In the genomic region with DNA sequence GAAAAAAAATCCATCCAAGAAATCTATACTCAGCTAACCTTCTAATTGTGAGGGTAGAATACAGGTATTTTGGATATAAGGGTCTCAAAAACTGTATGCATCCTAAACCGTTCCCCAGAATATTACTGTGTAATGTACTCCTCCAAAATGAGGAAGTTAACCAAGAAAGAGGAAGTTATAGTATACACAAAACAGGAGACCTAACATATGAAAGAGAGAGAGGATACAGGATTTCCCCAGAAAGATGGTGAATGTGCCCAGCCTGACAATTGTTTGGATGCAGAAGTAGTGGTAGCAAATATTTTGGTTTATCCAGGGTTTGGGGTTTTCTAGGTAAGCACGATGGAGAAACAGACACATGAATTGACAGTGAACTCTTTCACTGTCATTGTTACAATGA, we compare ENCODE assay signal across 12 cellular contexts. TPM values are rescaled to one million over a fixed set of nuclear protein-coding genes. Genes with fewer than 3 reads are reported as not detected.
DNase-seq lines count a peak whose midpoint lies in the region; ATAC-seq lines count a peak whose summit lies in the region.
"Had no signal": no experiment of that assay in that cellular context is flagged by ENCODE, and none has a peak within 500 bp of the region (broad histone marks: within the 10 kb centered on the region; RNA-seq: fewer than 3 reads in every experiment).

No MANE protein-coding gene starts in this region.

- H3K9me3 Mint-ChIP-seq in effector memory CD8-positive, alpha-beta T cell: no peaks in the 10 kb centered on the region
- H3K9me3 Mint-ChIP-seq: activated naive CD8-positive, alpha-beta T cell treated with anti-CD3 and anti-CD28 coated beads, Interleukin-2, amount 10 ng/mL, durations not matched to agents 7 days and 5 days had no signal

- intact Hi-C loops in Right ventricle myocardium superior (cut with DNase I): no loop called here

- H2BK5ac ChIP-seq in trophoblast cell (ENCODE audit: low read depth, low read length, poor library complexity): no peak overlapping the region

- no peaks in the 10 kb centered on the region for H3K27me3 ChIP-seq in trophoblast cell (ENCODE audit: insufficient read depth, low read length)

- no peak overlapping the region for H3K27ac ChIP-seq in trophoblast cell (ENCODE audit: low read depth, low read length)
- H3K27ac ChIP-seq: VCaP had no signal

- H3K4me1 ChIP-seq in trophoblast cell (ENCODE audit: control insufficient read depth in 1 of 2, insufficient read depth in 2 of 2, low read length in 2 of 2): no peaks in the 10 kb centered on the region

- no peak overlapping the region for H3K27ac Mint-ChIP-seq in effector memory CD8-positive, alpha-beta T cell
- H3K27ac Mint-ChIP-seq: activated naive CD8-positive, alpha-beta T cell treated with anti-CD3 and anti-CD28 coated beads, Interleukin-2, amount 10 ng/mL, durations not matched to agents 7 days and 5 days had no signal

- no peak overlapping the region for H3K4ac ChIP-seq in trophoblast cell (ENCODE audit: low read depth, low read length)

- H3K79me1 ChIP-seq in trophoblast cell (ENCODE audit: low read length): no peaks in the 10 kb centered on the region

- H2AFZ ChIP-seq in trophoblast cell (ENCODE audit: insufficient read depth, low read length, poor library complexity): no peak overlapping the region

- no CpG with 5 or more reads among the region's 2 CpGs for WGBS in trophoblast cell (ENCODE audit: extremely low coverage, insufficient coverage, insufficient read length)

- no peaks in the 10 kb centered on the region for H3K36me3 ChIP-seq in trophoblast cell (ENCODE audit: control insufficient read depth in 1 of 2, insufficient read depth in 2 of 2, low read length in 2 of 2)

- H3K4me1 Mint-ChIP-seq in effector memory CD8-positive, alpha-beta T cell (ENCODE audit: low read depth in 2 of 2): no peaks in the 10 kb centered on the region

- H3K9ac ChIP-seq in trophoblast cell (ENCODE audit: low read length): no peak overlapping the region

- H3K27me3 Mint-ChIP-seq in effector memory CD8-positive, alpha-beta T cell: no peaks in the 10 kb centered on the region
- H3K27me3 Mint-ChIP-seq: activated naive CD8-positive, alpha-beta T cell treated with anti-CD3 and anti-CD28 coated beads, Interleukin-2, amount 10 ng/mL, durations not matched to agents 7 days and 5 days had no signal

- H3K4me2 ChIP-seq in trophoblast cell (ENCODE audit: low read length): no peak overlapping the region

- no peak overlapping the region for H4K91ac ChIP-seq in trophoblast cell (ENCODE audit: low read depth, low read length)

- H3K14ac ChIP-seq in trophoblast cell (ENCODE audit: low read length): no peak overlapping the region

- H3K79me2 ChIP-seq in trophoblast cell (ENCODE audit: control insufficient read depth, insufficient read depth, low read length, poor library complexity): no peaks in the 10 kb centered on the region

- DNase-seq in effector memory CD8-positive, alpha-beta T cell: no peak
- DNase-seq in Right ventricle myocardium superior: no peak
- DNase-seq in activated effector memory CD4-positive, alpha-beta T cell treated with Interleukin-2 at 50 U/mL for 16 hours: no peak
- no peak for DNase-seq in trophoblast cell
- DNase-seq in stimulated activated naive CD4-positive, alpha-beta T cell treated with Interleukin-2 at 50 U/mL for 16 hours (lab: John Stamatoyannopoulos, UW): no peak
- DNase-seq: activated naive CD8-positive, alpha-beta T cell treated with anti-CD3 and anti-CD28 coated beads, Interleukin-2, amount 10 ng/mL, durations not matched to agents 7 days and 5 days; NCI-H748 treated with DMSO at 0.1 percent for 48 hours had no signal

- no peak overlapping the region for H4K12ac ChIP-seq in trophoblast cell (ENCODE audit: low read depth, low read length)

- no peaks in the 10 kb centered on the region for H3K9me3 ChIP-seq in trophoblast cell (ENCODE audit: insufficient read depth, low read depth, low read length)

- H3K18ac ChIP-seq in trophoblast cell (ENCODE audit: low read length): no peak overlapping the region

- no peak overlapping the region for H4K8ac ChIP-seq in trophoblast cell (ENCODE audit: low read depth, low read length)

- no peak overlapping the region for H3K4me3 Mint-ChIP-seq in effector memory CD8-positive, alpha-beta T cell
- H3K4me3 Mint-ChIP-seq: activated naive CD8-positive, alpha-beta T cell treated with anti-CD3 and anti-CD28 coated beads, Interleukin-2, amount 10 ng/mL, durations not matched to agents 7 days and 5 days had no signal

- peak; percentile 87 for ATAC-seq in GM19023 (IDR thresholded peaks at IDR 0.05; ENCODE audit: unreplicated experiment)
- peak; percentile 96 for ATAC-seq in HG02610 (IDR thresholded peaks at IDR 0.05; ENCODE audit: unreplicated experiment)
- peak; percentile 97 for ATAC-seq in HG03469 (IDR thresholded peaks at IDR 0.05; ENCODE audit: unreplicated experiment)
- ATAC-seq in effector memory CD8-positive, alpha-beta T cell (replicated peaks): peak; percentile 43
- ATAC-seq in Right ventricle myocardium superior (ENCODE audit: poor library complexity): no peak
- ATAC-seq: left lobe of liver had no signal

- peaks cover 18% of the 10 kb centered on the region for H3K36me3 Mint-ChIP-seq in effector memory CD8-positive, alpha-beta T cell (ENCODE audit: insufficient read depth)

- H2BK120ac ChIP-seq in trophoblast cell (ENCODE audit: insufficient read depth, low read length, poor library complexity): no peak overlapping the region

- H3K4me3 ChIP-seq in trophoblast cell (ENCODE audit: low read depth, low read length): no peak overlapping the region

- H3K23ac ChIP-seq in trophoblast cell (ENCODE audit: low read length): no peak overlapping the region

- no peak overlapping the region for H2AK5ac ChIP-seq in trophoblast cell (ENCODE audit: low read length)

- no peak overlapping the region for H2BK12ac ChIP-seq in trophoblast cell (ENCODE audit: low read length)

RNA-seq across cellular contexts. Expression of a gene that starts 50.6 kb away (rescaled TPM):
- total RNA-seq in Right ventricle myocardium superior: 0.19 TPM
- polyA plus RNA-seq in trophoblast cell (2013): 8.9 and 9.9 TPM in 2 replicates
